1 cellular context compared by ENCODE assay signal in genomic region chr12:68686595-68687521, GRCh38.
TF ChIP-seq lines count a peak whose summit lies in the region.

Gene NUP107 (plus strand): TSS chr12:68686978. CDS start chr12:68687066, 88 bp downstream.

TF ChIP-seq in HepG2, 621 proteins besides CTCF, POLR2A, EP300 and RAD21 (continued from another document and continues in another):
- TF ChIP-seq, protein P1, sequence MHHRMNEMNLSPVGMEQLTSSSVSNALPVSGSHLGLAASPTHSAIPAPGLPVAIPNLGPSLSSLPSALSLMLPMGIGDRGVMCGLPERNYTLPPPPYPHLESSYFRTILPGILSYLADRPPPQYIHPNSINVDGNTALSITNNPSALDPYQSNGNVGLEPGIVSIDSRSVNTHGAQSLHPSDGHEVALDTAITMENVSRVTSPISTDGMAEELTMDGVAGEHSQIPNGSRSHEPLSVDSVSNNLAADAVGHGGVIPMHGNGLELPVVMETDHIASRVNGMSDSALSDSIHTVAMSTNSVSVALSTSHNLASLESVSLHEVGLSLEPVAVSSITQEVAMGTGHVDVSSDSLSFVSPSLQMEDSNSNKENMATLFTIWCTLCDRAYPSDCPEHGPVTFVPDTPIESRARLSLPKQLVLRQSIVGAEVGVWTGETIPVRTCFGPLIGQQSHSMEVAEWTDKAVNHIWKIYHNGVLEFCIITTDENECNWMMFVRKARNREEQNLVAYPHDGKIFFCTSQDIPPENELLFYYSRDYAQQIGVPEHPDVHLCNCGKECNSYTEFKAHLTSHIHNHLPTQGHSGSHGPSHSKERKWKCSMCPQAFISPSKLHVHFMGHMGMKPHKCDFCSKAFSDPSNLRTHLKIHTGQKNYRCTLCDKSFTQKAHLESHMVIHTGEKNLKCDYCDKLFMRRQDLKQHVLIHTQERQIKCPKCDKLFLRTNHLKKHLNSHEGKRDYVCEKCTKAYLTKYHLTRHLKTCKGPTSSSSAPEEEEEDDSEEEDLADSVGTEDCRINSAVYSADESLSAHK (CRISPR knock-in tag; IDR thresholded peaks at IDR 0.05; ENCODE audit: borderline replicate concordance): peak; percentile 81; the same call in 1 of the 2 replicates
- TF ChIP-seq HMGXB4 (CRISPR knock-in tag; IDR thresholded peaks at IDR 0.05; ENCODE audit: borderline replicate concordance in 1 of 2, low read depth in 1 of 2) (peak; percentile 75 to 92), ZNF607 (CRISPR knock-in tag; IDR thresholded peaks at IDR 0.05; ENCODE audit: borderline replicate concordance) (peak; percentile 88; the same call in 1 of the 2 replicates), ZNF446 (CRISPR knock-in tag; IDR thresholded peaks at IDR 0.05) (no peak), ARID2 (CRISPR knock-in tag; IDR thresholded peaks at IDR 0.05; ENCODE audit: borderline replicate concordance) (0 out of 2 replicates have a peak, but pooled peaks have one; percentile 77), XBP1 (CRISPR knock-in tag; IDR thresholded peaks at IDR 0.05) (peak; percentile 22; the same call in 1 of the 2 replicates), ZNF598 (CRISPR knock-in tag; IDR thresholded peaks at IDR 0.05; ENCODE audit: borderline replicate concordance) (0 out of 2 replicates have a peak, but pooled peaks have one; percentile 17), NR1H2 (CRISPR knock-in tag; IDR thresholded peaks at IDR 0.05; ENCODE audit: borderline replicate concordance, low read depth) (peak; percentile 72; the same call in 1 of the 2 replicates), ZNF331 (CRISPR knock-in tag; IDR thresholded peaks at IDR 0.05) (peak; percentile 95), E2F1 (CRISPR knock-in tag; IDR thresholded peaks at IDR 0.05) (peak; percentile 95), SAFB2 (CRISPR knock-in tag; IDR thresholded peaks at IDR 0.05; ENCODE audit: borderline replicate concordance, low read depth) (no peak; the same call in 1 of the 2 replicates), SMARCE1 (IDR thresholded peaks at IDR 0.05; ENCODE audit: borderline replicate concordance) (no peak), PHF8 (CRISPR knock-in tag; IDR thresholded peaks at IDR 0.05) (peak; percentile 86), PRMT3 (CRISPR knock-in tag; IDR thresholded peaks at IDR 0.05; ENCODE audit: borderline replicate concordance, low read depth) (no peak), MLX (CRISPR knock-in tag; IDR thresholded peaks at IDR 0.05) (peak; percentile 49; the same call in 1 of the 2 replicates), CBX1 (IDR thresholded peaks at IDR 0.05; ENCODE audit: low read depth) (peak; percentile 91), SRSF9 (IDR thresholded peaks at IDR 0.05; ENCODE audit: borderline replicate concordance, insufficient read depth, low read depth, low read length, poor library complexity, severe bottlenecking) (no peak), DMTF1 (CRISPR knock-in tag; IDR thresholded peaks at IDR 0.05) (0 out of 2 replicates have a peak, but pooled peaks have one; percentile 31), BRD4 (CRISPR knock-in tag; IDR thresholded peaks at IDR 0.05) (no peak; the same call in 1 of the 2 replicates), POLR2AphosphoS5 (IDR thresholded peaks at IDR 0.05; ENCODE audit: low read depth, low read length) (peak; percentile 76), ARHGAP35 (CRISPR knock-in tag; IDR thresholded peaks at IDR 0.05; ENCODE audit: borderline replicate concordance) (peak; percentile 77; the same call in 1 of the 2 replicates), ZNF333 (CRISPR knock-in tag; IDR thresholded peaks at IDR 0.05; ENCODE audit: borderline replicate concordance) (no peak), SOX6 (IDR thresholded peaks at IDR 0.05) (no peak), SOX6 (CRISPR knock-in tag; IDR thresholded peaks at IDR 0.05) (peak; percentile 66; the same call in 1 of the 2 replicates), SNAI1 (CRISPR knock-in tag; IDR thresholded peaks at IDR 0.05; ENCODE audit: borderline replicate concordance) (no peak), CAMTA2 (CRISPR knock-in tag; IDR thresholded peaks at IDR 0.05; ENCODE audit: borderline replicate concordance) (no peak; the same call in 1 of the 2 replicates), NAIF1 (CRISPR knock-in tag; IDR thresholded peaks at IDR 0.05; ENCODE audit: borderline replicate concordance) (peak; percentile 87), FOXC1 (CRISPR knock-in tag; IDR thresholded peaks at IDR 0.05; ENCODE audit: borderline replicate concordance) (peak; percentile 92), GABPB1 (CRISPR knock-in tag; IDR thresholded peaks at IDR 0.05) (peak; percentile 100), ETV6 (CRISPR knock-in tag; conservative IDR thresholded peaks at IDR 0.05) (0 out of 2 replicates have a peak, but pooled peaks have one; percentile 63), NR2F2 (IDR thresholded peaks at IDR 0.05; ENCODE audit: borderline replicate concordance, low read depth) (no peak), ZNF282 (IDR thresholded peaks at IDR 0.05; ENCODE audit: partially characterized antibody) (no peak), RORA (CRISPR knock-in tag; IDR thresholded peaks at IDR 0.05) (no peak), REL (CRISPR knock-in tag; conservative IDR thresholded peaks at IDR 0.05) (no peak), ZNF550 (CRISPR knock-in tag; IDR thresholded peaks at IDR 0.05; ENCODE audit: borderline replicate concordance) (no peak), KLF6 (CRISPR knock-in tag; IDR thresholded peaks at IDR 0.05) (0 out of 2 replicates have a peak, but pooled peaks have one; percentile 59), NFYB (CRISPR knock-in tag; IDR thresholded peaks at IDR 0.05) (peak; percentile 29), CREM (IDR thresholded peaks at IDR 0.05) (peak; percentile 85), CREM (CRISPR knock-in tag; IDR thresholded peaks at IDR 0.05) (no peak), SRSF1 (optimal IDR thresholded peaks at IDR 0.05; ENCODE audit: low read depth, low read length) (peak; percentile 79), NPAS2 (CRISPR knock-in tag; IDR thresholded peaks at IDR 0.05; ENCODE audit: borderline replicate concordance) (no peak), ZNF619 (CRISPR knock-in tag; IDR thresholded peaks at IDR 0.05) (peak; percentile 95; the same call in 1 of the 2 replicates)
- TF ChIP-seq, protein P2, sequence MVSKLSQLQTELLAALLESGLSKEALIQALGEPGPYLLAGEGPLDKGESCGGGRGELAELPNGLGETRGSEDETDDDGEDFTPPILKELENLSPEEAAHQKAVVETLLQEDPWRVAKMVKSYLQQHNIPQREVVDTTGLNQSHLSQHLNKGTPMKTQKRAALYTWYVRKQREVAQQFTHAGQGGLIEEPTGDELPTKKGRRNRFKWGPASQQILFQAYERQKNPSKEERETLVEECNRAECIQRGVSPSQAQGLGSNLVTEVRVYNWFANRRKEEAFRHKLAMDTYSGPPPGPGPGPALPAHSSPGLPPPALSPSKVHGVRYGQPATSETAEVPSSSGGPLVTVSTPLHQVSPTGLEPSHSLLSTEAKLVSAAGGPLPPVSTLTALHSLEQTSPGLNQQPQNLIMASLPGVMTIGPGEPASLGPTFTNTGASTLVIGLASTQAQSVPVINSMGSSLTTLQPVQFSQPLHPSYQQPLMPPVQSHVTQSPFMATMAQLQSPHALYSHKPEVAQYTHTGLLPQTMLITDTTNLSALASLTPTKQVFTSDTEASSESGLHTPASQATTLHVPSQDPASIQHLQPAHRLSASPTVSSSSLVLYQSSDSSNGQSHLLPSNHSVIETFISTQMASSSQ (IDR thresholded peaks at IDR 0.05; ENCODE audit: low read depth): peak; percentile 40; the same call in 1 of the 2 replicates
- TF ChIP-seq, protein P2 (CRISPR knock-in tag; IDR thresholded peaks at IDR 0.05; ENCODE audit: borderline replicate concordance): peak; percentile 62; the same call in 1 of the 2 replicates
- TF ChIP-seq, protein P3, sequence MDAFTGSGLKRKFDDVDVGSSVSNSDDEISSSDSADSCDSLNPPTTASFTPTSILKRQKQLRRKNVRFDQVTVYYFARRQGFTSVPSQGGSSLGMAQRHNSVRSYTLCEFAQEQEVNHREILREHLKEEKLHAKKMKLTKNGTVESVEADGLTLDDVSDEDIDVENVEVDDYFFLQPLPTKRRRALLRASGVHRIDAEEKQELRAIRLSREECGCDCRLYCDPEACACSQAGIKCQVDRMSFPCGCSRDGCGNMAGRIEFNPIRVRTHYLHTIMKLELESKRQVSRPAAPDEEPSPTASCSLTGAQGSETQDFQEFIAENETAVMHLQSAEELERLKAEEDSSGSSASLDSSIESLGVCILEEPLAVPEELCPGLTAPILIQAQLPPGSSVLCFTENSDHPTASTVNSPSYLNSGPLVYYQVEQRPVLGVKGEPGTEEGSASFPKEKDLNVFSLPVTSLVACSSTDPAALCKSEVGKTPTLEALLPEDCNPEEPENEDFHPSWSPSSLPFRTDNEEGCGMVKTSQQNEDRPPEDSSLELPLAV (CRISPR knock-in tag; conservative IDR thresholded peaks at IDR 0.05; ENCODE audit: low read depth): no peak
- TF ChIP-seq, protein P4, sequence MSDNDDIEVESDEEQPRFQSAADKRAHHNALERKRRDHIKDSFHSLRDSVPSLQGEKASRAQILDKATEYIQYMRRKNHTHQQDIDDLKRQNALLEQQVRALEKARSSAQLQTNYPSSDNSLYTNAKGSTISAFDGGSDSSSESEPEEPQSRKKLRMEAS (IDR thresholded peaks at IDR 0.05): peak; percentile 88
- TF ChIP-seq, protein P5, sequence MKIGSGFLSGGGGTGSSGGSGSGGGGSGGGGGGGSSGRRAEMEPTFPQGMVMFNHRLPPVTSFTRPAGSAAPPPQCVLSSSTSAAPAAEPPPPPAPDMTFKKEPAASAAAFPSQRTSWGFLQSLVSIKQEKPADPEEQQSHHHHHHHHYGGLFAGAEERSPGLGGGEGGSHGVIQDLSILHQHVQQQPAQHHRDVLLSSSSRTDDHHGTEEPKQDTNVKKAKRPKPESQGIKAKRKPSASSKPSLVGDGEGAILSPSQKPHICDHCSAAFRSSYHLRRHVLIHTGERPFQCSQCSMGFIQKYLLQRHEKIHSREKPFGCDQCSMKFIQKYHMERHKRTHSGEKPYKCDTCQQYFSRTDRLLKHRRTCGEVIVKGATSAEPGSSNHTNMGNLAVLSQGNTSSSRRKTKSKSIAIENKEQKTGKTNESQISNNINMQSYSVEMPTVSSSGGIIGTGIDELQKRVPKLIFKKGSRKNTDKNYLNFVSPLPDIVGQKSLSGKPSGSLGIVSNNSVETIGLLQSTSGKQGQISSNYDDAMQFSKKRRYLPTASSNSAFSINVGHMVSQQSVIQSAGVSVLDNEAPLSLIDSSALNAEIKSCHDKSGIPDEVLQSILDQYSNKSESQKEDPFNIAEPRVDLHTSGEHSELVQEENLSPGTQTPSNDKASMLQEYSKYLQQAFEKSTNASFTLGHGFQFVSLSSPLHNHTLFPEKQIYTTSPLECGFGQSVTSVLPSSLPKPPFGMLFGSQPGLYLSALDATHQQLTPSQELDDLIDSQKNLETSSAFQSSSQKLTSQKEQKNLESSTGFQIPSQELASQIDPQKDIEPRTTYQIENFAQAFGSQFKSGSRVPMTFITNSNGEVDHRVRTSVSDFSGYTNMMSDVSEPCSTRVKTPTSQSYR (CRISPR knock-in tag; IDR thresholded peaks at IDR 0.05; ENCODE audit: borderline replicate concordance): peak; percentile 41; the same call in 1 of the 2 replicates
